ENCODE assay signal across 8 cellular contexts in the genomic region with DNA sequence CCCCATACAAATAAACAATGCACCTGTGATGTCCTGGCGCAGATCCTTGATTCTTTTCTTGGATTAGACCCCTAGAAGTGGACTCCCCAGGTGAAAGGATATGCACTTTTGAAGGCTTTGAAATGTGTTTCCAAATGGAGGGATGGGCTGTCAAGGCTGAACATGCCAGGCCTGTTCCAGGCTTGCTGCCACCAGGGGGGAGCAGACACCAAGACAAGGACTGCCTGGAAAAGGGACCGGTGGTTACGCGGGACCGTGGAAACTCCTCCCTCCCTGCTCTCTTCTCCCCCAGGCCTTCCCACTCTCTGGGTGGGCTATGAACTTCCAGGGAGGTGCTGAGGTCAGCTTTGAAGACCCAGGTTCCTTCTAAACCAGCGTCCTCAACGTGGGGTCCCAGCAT. TPM values are rescaled to one million over a fixed set of nuclear protein-coding genes. Genes with fewer than 3 reads are reported as not detected.
DNase-seq lines count a peak whose midpoint lies in the region; ATAC-seq and TF ChIP-seq lines count a peak whose summit lies in the region.

No MANE protein-coding gene starts in this region.

- no peak overlapping the region for H3K27ac Mint-ChIP-seq in neural crest cell (ENCODE audit: unreplicated experiment)

- H3K27me3 Mint-ChIP-seq in neural crest cell (ENCODE audit: low read depth): peaks cover 8% of the 10 kb centered on the region

- H3K36me3 Mint-ChIP-seq in neural crest cell (ENCODE audit: low read depth): no peaks in the 10 kb centered on the region

- DNase-seq in DMS 273 (lab: John Stamatoyannopoulos, UW; ENCODE audit: unreplicated experiment) (peak; percentile 75), DMS 273 treated with DMSO at 0.1 percent for 48 hours (lab: John Stamatoyannopoulos, UW) (no peak), M059J (ENCODE audit: low read depth) (peak; percentile 47), cerebellar cortex (ENCODE audit: low spot score) (peak; percentile 17), neural crest cell (ENCODE audit: low read depth, low spot score) (peak; percentile 55), NCI-H774 (lab: John Stamatoyannopoulos, UW) (no peak)
- no peak for DNase-seq in activated CD4-positive, CD25-positive, alpha-beta regulatory T cell (lab: John Stamatoyannopoulos, UW)

- peak; percentile 80 for TF ChIP-seq CTCF in neural crest cell (conservative IDR thresholded peaks at IDR 0.05)

- H3K9me3 Mint-ChIP-seq in neural crest cell: no peaks in the 10 kb centered on the region

- no peak overlapping the region for H3K4me3 Mint-ChIP-seq in neural crest cell

- H3K4me1 Mint-ChIP-seq in neural crest cell: peaks cover 11% of the 10 kb centered on the region

- no peak for ATAC-seq in GM21723 (IDR thresholded peaks at IDR 0.05; ENCODE audit: unreplicated experiment)

RNA-seq across cellular contexts. Expression of a gene that starts 12.7 kb away (rescaled TPM):
- total RNA-seq in M059J (2014; rRNA removed; shearing (Covaris generic)): not detected in 2 replicates
- total RNA-seq in neural crest cell: not detected in 2 replicates

RNA-seq across cellular contexts. Expression of a gene that starts 22.3 kb away (rescaled TPM):
- total RNA-seq in M059J (2014; rRNA removed; shearing (Covaris generic)): not detected in 2 replicates
- not detected in 2 replicates for total RNA-seq in neural crest cell

RNA-seq across cellular contexts. Expression of a gene that starts 29.3 kb away (rescaled TPM):
- total RNA-seq in M059J (2014; rRNA removed; shearing (Covaris generic)): not detected in 2 replicates
- not detected in 2 replicates for total RNA-seq in neural crest cell

RNA-seq across cellular contexts. Expression of a gene that starts 44.9 kb away (rescaled TPM):
- 23.0 and 26.7 TPM in 2 replicates for total RNA-seq in M059J (2014; rRNA removed; shearing (Covaris generic))
- 57.2 and 60.3 TPM in 2 replicates for total RNA-seq in neural crest cell

Comparison
In these comparisons a context has a peak if more than half of its experiments do, and no peak if none do; other contexts are left out.
1. DNase-seq: peak in DMS 273 (single experiment), M059J (single experiment), cerebellar cortex (single experiment) and neural crest cell (single experiment); none in DMS 273 treated with DMSO at 0.1 percent for 48 hours (single experiment), NCI-H774 (single experiment) and activated CD4-positive, CD25-positive, alpha-beta regulatory T cell (0 of 4).